In genomic region chr14:92651106-92651792, GRCh38 we compare ENCODE assay signal across 8 cellular contexts.
DNase-seq lines count a peak whose midpoint lies in the region; ATAC-seq and TF ChIP-seq lines count a peak whose summit lies in the region.

No MANE protein-coding gene starts in this region.

- no peaks in the 10 kb centered on the region for H3K9me3 Mint-ChIP-seq in T-helper 2 cell treated with Interferon-gamma antibody and Interleukin-4, amounts not matched to agents 5 μg/mL and 100 μg/mL, for 36 hours
- H3K9me3 Mint-ChIP-seq in activated naive CD8-positive, alpha-beta T cell treated with anti-CD3 and anti-CD28 coated beads, Interleukin-2, amount 50 U/mL, for 24 hours = no peaks in the 10 kb centered on the region

- peaks cover 70% of the 10 kb centered on the region for H3K4me1 Mint-ChIP-seq in T-helper 2 cell treated with Interferon-gamma antibody and Interleukin-4, amounts not matched to agents 5 μg/mL and 100 μg/mL, for 36 hours (ENCODE audit: low read depth)
- H3K4me1 Mint-ChIP-seq in activated naive CD8-positive, alpha-beta T cell treated with anti-CD3 and anti-CD28 coated beads, Interleukin-2, amount 50 U/mL, for 24 hours = peaks cover 83% of the 10 kb centered on the region

- H3K36me3 ChIP-seq in prostate gland = no peaks in the 10 kb centered on the region
- no peaks in the 10 kb centered on the region for H3K36me3 ChIP-seq in gastrocnemius medialis

- H3K4me1 ChIP-seq in prostate gland (replicated peaks) (peaks cover 13% of the 10 kb centered on the region), gastrocnemius medialis (no peaks in the 10 kb centered on the region)

- H3K27ac Mint-ChIP-seq in T-helper 2 cell treated with Interferon-gamma antibody and Interleukin-4, amounts not matched to agents 5 μg/mL and 100 μg/mL, for 36 hours = peak overlapping the region; percentile 93
- peak overlapping the region; percentile 96 for H3K27ac Mint-ChIP-seq in activated naive CD8-positive, alpha-beta T cell treated with anti-CD3 and anti-CD28 coated beads, Interleukin-2, amount 50 U/mL, for 24 hours

- TF ChIP-seq POLR2A in prostate gland (IDR thresholded peaks at IDR 0.05) = no peak
- TF ChIP-seq POLR2A in gastrocnemius medialis (IDR thresholded peaks at IDR 0.05) = no peak

- peak overlapping the region; percentile 77 to 79 for H3K27ac ChIP-seq in prostate gland
- H3K27ac ChIP-seq in gastrocnemius medialis = peak overlapping the region in 1 of 4 donors; percentile 10

- DNase-seq in T-helper 2 cell treated with Interferon-gamma antibody and Interleukin-4, amounts not matched to agents 5 μg/mL and 100 μg/mL, for 36 hours (ENCODE audit: low spot score) = peak; percentile 87
- peak; percentile 84 for DNase-seq in activated naive CD8-positive, alpha-beta T cell treated with anti-CD3 and anti-CD28 coated beads, Interleukin-2, amount 50 U/mL, for 24 hours
- DNase-seq in prostate gland (ENCODE audit: low spot score) (no peak), gastrocnemius medialis (no peak), NCI-H1092 treated with DMSO at 0.1 percent for 48 hours (lab: John Stamatoyannopoulos, UW) (no peak)

- intact Hi-C loops in prostate gland (cut with DNase I) (no loop called here), gastrocnemius medialis (cut with DNase I; ENCODE audit: low total_unique reads) (no loop called here)

- 88% methylated on average over 18 of the region's 19 CpGs for whole genome bisulfite sequencing in prostate gland

- ATAC-seq in GM18517 (IDR thresholded peaks at IDR 0.05; ENCODE audit: unreplicated experiment) = peak; percentile 64
- peak; percentile 63 for ATAC-seq in HG02938 (IDR thresholded peaks at IDR 0.05; ENCODE audit: unreplicated experiment)
- ATAC-seq in activated naive CD8-positive, alpha-beta T cell treated with anti-CD3 and anti-CD28 coated beads, Interleukin-2, amount 50 U/mL, for 24 hours = peak; percentile 84
- ATAC-seq in SK-N-SH treated with all-trans-retinoic acid at 6 μM for 48 hours = no peak
- ATAC-seq in gastrocnemius medialis = no peak

- H3K4me3 Mint-ChIP-seq in T-helper 2 cell treated with Interferon-gamma antibody and Interleukin-4, amounts not matched to agents 5 μg/mL and 100 μg/mL, for 36 hours = peak overlapping the region; percentile 99
- peak overlapping the region; percentile 99 for H3K4me3 Mint-ChIP-seq in activated naive CD8-positive, alpha-beta T cell treated with anti-CD3 and anti-CD28 coated beads, Interleukin-2, amount 50 U/mL, for 24 hours

- H3K4me3 ChIP-seq in prostate gland = no peak overlapping the region
- H3K4me3 ChIP-seq in gastrocnemius medialis = no peak overlapping the region

- H3K9me3 ChIP-seq in prostate gland = no peaks in the 10 kb centered on the region
- H3K9me3 ChIP-seq in gastrocnemius medialis = no peaks in the 10 kb centered on the region

- in situ Hi-C loops in gastrocnemius medialis (cut with MboI; ENCODE audit: low sequenced_read_pairs in 4 of 4) = no loop called here

- H3K36me3 Mint-ChIP-seq in T-helper 2 cell treated with Interferon-gamma antibody and Interleukin-4, amounts not matched to agents 5 μg/mL and 100 μg/mL, for 36 hours (ENCODE audit: low read depth) = peaks cover 25% of the 10 kb centered on the region
- H3K36me3 Mint-ChIP-seq in activated naive CD8-positive, alpha-beta T cell treated with anti-CD3 and anti-CD28 coated beads, Interleukin-2, amount 50 U/mL, for 24 hours (ENCODE audit: low read depth) = peaks cover 46% of the 10 kb centered on the region

- no peaks in the 10 kb centered on the region for H3K27me3 Mint-ChIP-seq in T-helper 2 cell treated with Interferon-gamma antibody and Interleukin-4, amounts not matched to agents 5 μg/mL and 100 μg/mL, for 36 hours (ENCODE audit: low read depth)
- H3K27me3 Mint-ChIP-seq in activated naive CD8-positive, alpha-beta T cell treated with anti-CD3 and anti-CD28 coated beads, Interleukin-2, amount 50 U/mL, for 24 hours = no peaks in the 10 kb centered on the region

- no peaks in the 10 kb centered on the region for H3K27me3 ChIP-seq in prostate gland (replicated peaks; ENCODE audit: insufficient read depth)
- H3K27me3 ChIP-seq in gastrocnemius medialis = no peaks in the 10 kb centered on the region

- TF ChIP-seq CTCF in prostate gland (IDR thresholded peaks at IDR 0.05) (no peak), gastrocnemius medialis (IDR thresholded peaks at IDR 0.05 in 4 of 5, conservative IDR thresholded peaks at IDR 0.05 in 1 of 5) (no peak)

TF ChIP-seq in SK-N-SH treated with all-trans-retinoic acid at 6 μM for 48 hours, 23 proteins besides CTCF, POLR2A, EP300 and RAD21:
- TF ChIP-seq TCF4 (CRISPR knock-in tag; IDR thresholded peaks at IDR 0.05; ENCODE audit: borderline replicate concordance) (no peak), ZFP3 (CRISPR knock-in tag; IDR thresholded peaks at IDR 0.05) (no peak), ZNF8 (CRISPR knock-in tag; IDR thresholded peaks at IDR 0.05) (no peak)

Comparison
In these comparisons a context has a peak if more than half of its experiments do, and no peak if none do; other contexts are left out.
1. ATAC-seq: peak in GM18517 (single experiment), HG02938 (single experiment) and activated naive CD8-positive, alpha-beta T cell treated with anti-CD3 and anti-CD28 coated beads, Interleukin-2, amount 50 U/mL, for 24 hours (single experiment); none in SK-N-SH treated with all-trans-retinoic acid at 6 μM for 48 hours (single experiment) and gastrocnemius medialis (0 of 2).
2. DNase-seq: peak in T-helper 2 cell treated with Interferon-gamma antibody and Interleukin-4, amounts not matched to agents 5 μg/mL and 100 μg/mL, for 36 hours (single experiment) and activated naive CD8-positive, alpha-beta T cell treated with anti-CD3 and anti-CD28 coated beads, Interleukin-2, amount 50 U/mL, for 24 hours (single experiment); none in prostate gland (single experiment), gastrocnemius medialis (0 of 2) and NCI-H1092 treated with DMSO at 0.1 percent for 48 hours (single experiment).